1 cellular context compared by ENCODE assay signal in the genomic region with DNA sequence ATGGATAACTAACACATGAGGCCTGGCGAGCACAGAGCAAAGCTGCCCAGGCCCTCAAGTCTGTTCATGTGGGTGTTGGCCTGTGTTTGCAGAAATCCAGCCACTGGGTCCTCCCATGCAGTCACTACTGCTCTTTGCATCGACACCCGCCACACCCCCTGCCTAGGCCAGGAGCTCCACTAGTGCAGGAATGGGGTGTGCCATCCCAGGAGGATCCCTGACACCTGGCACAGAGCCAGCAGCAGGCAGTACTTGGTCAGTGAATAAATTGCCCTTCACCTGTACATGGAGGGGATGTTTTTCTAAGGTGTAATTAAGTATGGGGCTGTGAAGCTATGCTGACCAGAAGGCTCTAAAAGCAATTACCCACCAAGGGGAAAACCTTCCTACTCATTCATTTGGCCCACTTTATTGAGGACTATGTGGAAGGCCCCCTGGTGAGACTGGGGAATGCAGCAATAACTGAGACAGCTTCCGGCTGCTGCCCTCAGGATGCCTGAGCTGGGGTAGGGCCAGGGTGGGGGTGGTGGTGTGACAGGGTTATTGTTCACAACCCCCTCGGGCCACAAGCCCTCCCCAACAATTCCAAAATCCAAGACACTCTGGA.
TF ChIP-seq lines count a peak whose summit lies in the region.

No MANE protein-coding gene starts in this region.

TF ChIP-seq in K562, 482 proteins besides CTCF, POLR2A, EP300 and RAD21 (continued from another document):
- no peak for TF ChIP-seq GATAD2A (IDR thresholded peaks at IDR 0.05)
- TF ChIP-seq HNRNPH1 (optimal IDR thresholded peaks at IDR 0.05; ENCODE audit: low read depth, low read length) = no peak
- TF ChIP-seq BRF1 (IDR thresholded peaks at IDR 0.05; ENCODE audit: borderline replicate concordance, extremely low read depth, insufficient read length) = no peak
- TF ChIP-seq, protein P1, sequence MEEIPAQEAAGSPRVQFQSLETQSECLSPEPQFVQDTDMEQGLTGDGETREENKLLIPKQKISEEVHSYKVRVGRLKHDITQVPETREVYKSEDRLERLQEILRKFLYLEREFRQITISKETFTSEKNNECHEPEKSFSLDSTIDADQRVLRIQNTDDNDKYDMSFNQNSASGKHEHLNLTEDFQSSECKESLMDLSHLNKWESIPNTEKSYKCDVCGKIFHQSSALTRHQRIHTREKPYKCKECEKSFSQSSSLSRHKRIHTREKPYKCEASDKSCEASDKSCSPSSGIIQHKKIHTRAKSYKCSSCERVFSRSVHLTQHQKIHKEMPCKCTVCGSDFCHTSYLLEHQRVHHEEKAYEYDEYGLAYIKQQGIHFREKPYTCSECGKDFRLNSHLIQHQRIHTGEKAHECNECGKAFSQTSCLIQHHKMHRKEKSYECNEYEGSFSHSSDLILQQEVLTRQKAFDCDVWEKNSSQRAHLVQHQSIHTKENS (CRISPR knock-in tag; IDR thresholded peaks at IDR 0.05) = no peak
- TF ChIP-seq, protein P2, sequence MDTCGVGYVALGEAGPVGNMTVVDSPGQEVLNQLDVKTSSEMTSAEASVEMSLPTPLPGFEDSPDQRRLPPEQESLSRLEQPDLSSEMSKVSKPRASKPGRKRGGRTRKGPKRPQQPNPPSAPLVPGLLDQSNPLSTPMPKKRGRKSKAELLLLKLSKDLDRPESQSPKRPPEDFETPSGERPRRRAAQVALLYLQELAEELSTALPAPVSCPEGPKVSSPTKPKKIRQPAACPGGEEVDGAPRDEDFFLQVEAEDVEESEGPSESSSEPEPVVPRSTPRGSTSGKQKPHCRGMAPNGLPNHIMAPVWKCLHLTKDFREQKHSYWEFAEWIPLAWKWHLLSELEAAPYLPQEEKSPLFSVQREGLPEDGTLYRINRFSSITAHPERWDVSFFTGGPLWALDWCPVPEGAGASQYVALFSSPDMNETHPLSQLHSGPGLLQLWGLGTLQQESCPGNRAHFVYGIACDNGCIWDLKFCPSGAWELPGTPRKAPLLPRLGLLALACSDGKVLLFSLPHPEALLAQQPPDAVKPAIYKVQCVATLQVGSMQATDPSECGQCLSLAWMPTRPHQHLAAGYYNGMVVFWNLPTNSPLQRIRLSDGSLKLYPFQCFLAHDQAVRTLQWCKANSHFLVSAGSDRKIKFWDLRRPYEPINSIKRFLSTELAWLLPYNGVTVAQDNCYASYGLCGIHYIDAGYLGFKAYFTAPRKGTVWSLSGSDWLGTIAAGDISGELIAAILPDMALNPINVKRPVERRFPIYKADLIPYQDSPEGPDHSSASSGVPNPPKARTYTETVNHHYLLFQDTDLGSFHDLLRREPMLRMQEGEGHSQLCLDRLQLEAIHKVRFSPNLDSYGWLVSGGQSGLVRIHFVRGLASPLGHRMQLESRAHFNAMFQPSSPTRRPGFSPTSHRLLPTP (IDR thresholded peaks at IDR 0.05; ENCODE audit: borderline replicate concordance, extremely low read depth, insufficient read length) = no peak
- TF ChIP-seq ZC3H8 (IDR thresholded peaks at IDR 0.05) = no peak
